11 cellular contexts compared by ENCODE assay signal in genomic region chr10:130221456-130222375, GRCh38.
"Had no signal": no experiment of that assay in that cellular context is flagged by ENCODE, and none has a peak within 500 bp of the region (broad histone marks: within the 10 kb centered on the region; RNA-seq: fewer than 3 reads in every experiment).

No MANE protein-coding gene starts in this region.

- H3K4me1 Mint-ChIP-seq: activated naive CD4-positive, alpha-beta T cell treated with anti-CD3 and anti-CD28 coated beads, Interleukin-2, amount 50 U/mL, for 24 hours; activated T-helper 17 cell treated with anti-CD3 and anti-CD28 coated beads, Interleukin-2, amount 50 U/mL, for 72 hours; naive thymus-derived CD8-positive, alpha-beta T cell; stimulated activated naive CD8-positive, alpha-beta T cell treated with anti-CD3 and anti-CD28 coated beads, Interleukin-15, amount 100 ng/mL, for 72 hours had no signal

- H3K27me3 Mint-ChIP-seq: activated CD4-positive, alpha-beta memory T cell treated with anti-CD3 and anti-CD28 coated beads for 36 hours; activated naive CD4-positive, alpha-beta T cell treated with anti-CD3 and anti-CD28 coated beads, Interleukin-2, amount 50 U/mL, for 24 hours; activated T-helper 17 cell treated with anti-CD3 and anti-CD28 coated beads, Interleukin-2, amount 50 U/mL, for 72 hours had no signal

- H3K9me3 Mint-ChIP-seq: activated CD4-positive, alpha-beta memory T cell treated with anti-CD3 and anti-CD28 coated beads for 36 hours; activated naive CD4-positive, alpha-beta T cell treated with anti-CD3 and anti-CD28 coated beads, Interleukin-2, amount 50 U/mL, for 24 hours had no signal

- H3K4me3 Mint-ChIP-seq: activated CD4-positive, alpha-beta memory T cell treated with anti-CD3 and anti-CD28 coated beads for 36 hours; activated naive CD4-positive, alpha-beta T cell treated with anti-CD3 and anti-CD28 coated beads, Interleukin-2, amount 50 U/mL, for 24 hours; activated T-helper 17 cell treated with anti-CD3 and anti-CD28 coated beads, Interleukin-2, amount 50 U/mL, for 72 hours; naive thymus-derived CD8-positive, alpha-beta T cell; stimulated activated naive CD8-positive, alpha-beta T cell treated with anti-CD3 and anti-CD28 coated beads, Interleukin-15, amount 100 ng/mL, for 72 hours had no signal

- H3K27ac Mint-ChIP-seq: activated CD4-positive, alpha-beta memory T cell treated with anti-CD3 and anti-CD28 coated beads for 36 hours; activated naive CD4-positive, alpha-beta T cell treated with anti-CD3 and anti-CD28 coated beads, Interleukin-2, amount 50 U/mL, for 24 hours; activated T-helper 17 cell treated with anti-CD3 and anti-CD28 coated beads, Interleukin-2, amount 50 U/mL, for 72 hours; naive thymus-derived CD8-positive, alpha-beta T cell; stimulated activated naive CD8-positive, alpha-beta T cell treated with anti-CD3 and anti-CD28 coated beads, Interleukin-15, amount 100 ng/mL, for 72 hours had no signal

- DNase-seq: activated CD4-positive, alpha-beta memory T cell treated with anti-CD3 and anti-CD28 coated beads for 36 hours; activated CD4-positive, CD25-positive, alpha-beta regulatory T cell treated with anti-CD3 and anti-CD28 coated beads, Interleukin-2, amount 50 U/mL, for 72 hours; amygdala; brain microvascular endothelial cell; glutamatergic neuron; left colon; naive thymus-derived CD8-positive, alpha-beta T cell; stimulated activated CD4-positive, alpha-beta T cell treated with anti-CD3 and anti-CD28 coated beads, Interleukin-4, amount 100 ng/mL, for 24 hours; stimulated activated naive CD8-positive, alpha-beta T cell treated with anti-CD3 and anti-CD28 coated beads, Interleukin-15, amount 100 ng/mL, for 72 hours had no signal

- ATAC-seq: activated T-helper 17 cell treated with anti-CD3 and anti-CD28 coated beads, Interleukin-2, amount 50 U/mL, for 72 hours; left colon; naive thymus-derived CD8-positive, alpha-beta T cell; stimulated activated naive CD8-positive, alpha-beta T cell treated with anti-CD3 and anti-CD28 coated beads, Interleukin-15, amount 100 ng/mL, for 72 hours had no signal

- H3K36me3 Mint-ChIP-seq: activated naive CD4-positive, alpha-beta T cell treated with anti-CD3 and anti-CD28 coated beads, Interleukin-2, amount 50 U/mL, for 24 hours had no signal
